8 cellular contexts compared by ENCODE assay signal in the genomic region with DNA sequence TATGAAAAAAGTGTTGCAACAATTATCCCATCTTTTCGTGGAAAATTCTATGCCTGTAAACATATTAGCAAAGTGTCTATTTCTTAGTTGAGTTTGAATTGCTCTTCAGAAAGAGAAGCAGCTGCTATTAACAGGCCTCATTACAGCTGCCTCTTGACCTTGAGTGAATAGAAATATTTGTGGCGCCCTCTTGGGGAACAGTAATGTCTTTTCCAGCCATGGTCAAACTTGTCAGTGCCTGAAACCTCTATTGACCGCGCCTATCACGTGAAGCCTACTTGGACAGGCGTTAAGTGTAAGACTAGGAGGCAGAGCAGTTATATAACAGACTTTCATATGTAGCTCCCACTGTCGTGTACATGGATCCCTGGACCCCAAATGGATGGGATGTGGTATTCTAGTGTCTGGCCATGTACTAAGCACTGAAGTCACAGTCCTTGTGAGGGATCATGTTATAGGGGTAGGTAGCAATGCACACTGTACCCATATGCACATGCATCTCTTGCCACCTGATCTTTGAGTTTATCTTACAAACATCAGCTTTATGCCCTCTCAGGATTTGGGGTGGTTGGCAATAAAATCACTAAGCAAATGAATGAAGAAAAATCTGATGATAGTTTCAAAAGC.
DNase-seq lines count a peak whose midpoint lies in the region; ATAC-seq, FAIRE-seq and TF ChIP-seq lines count a peak whose summit lies in the region.

No MANE protein-coding gene starts in this region.

- no peak overlapping the region for H3K4me3 ChIP-seq in epithelial cell of proximal tubule (ENCODE audit: low read depth, low read length)
- no peak overlapping the region for H3K4me3 ChIP-seq in osteoblast (ENCODE audit: insufficient read depth, low read length)

- H3K27me3 ChIP-seq in osteoblast (ENCODE audit: insufficient read depth, low read length), result no peaks in the 10 kb centered on the region

- TF ChIP-seq CTCF in D721Med (IDR thresholded peaks at IDR 0.05; ENCODE audit: insufficient read depth, missing control alignments) (peak; percentile 53), epithelial cell of proximal tubule (conservative IDR thresholded peaks at IDR 0.05; ENCODE audit: low read depth, low read length) (peak; percentile 65), osteoblast (IDR thresholded peaks at IDR 0.05; ENCODE audit: extremely low read depth, low read depth, low read length) (peak; percentile 56)

- ATAC-seq in GM19372 (IDR thresholded peaks at IDR 0.05; ENCODE audit: low read depth, unreplicated experiment) (peak; percentile 99), HG03439 (IDR thresholded peaks at IDR 0.05; ENCODE audit: unreplicated experiment) (peak; percentile 70), T-helper 17 cell (no peak)

- H4K20me1 ChIP-seq in osteoblast (ENCODE audit: insufficient read depth, low read length), result no peaks in the 10 kb centered on the region

- H3K27ac ChIP-seq in osteoblast (ENCODE audit: low read depth, low read length), result no peak overlapping the region

- H3K4me1 Mint-ChIP-seq in T-helper 17 cell, result peaks cover 7% of the 10 kb centered on the region

- no peaks in the 10 kb centered on the region for H3K79me2 ChIP-seq in osteoblast (ENCODE audit: insufficient read depth, low read length)

- H3K36me3 ChIP-seq in osteoblast (ENCODE audit: insufficient read depth, low read length), result no peaks in the 10 kb centered on the region

- H3K27me3 Mint-ChIP-seq in T-helper 17 cell, result no peaks in the 10 kb centered on the region

- FAIRE-seq in D721Med (lab: Jason Lieb, UNC), result peak; percentile 100

- no peak overlapping the region for H3K4me3 Mint-ChIP-seq in T-helper 17 cell

- H2AFZ ChIP-seq in osteoblast (ENCODE audit: low read length), result peak overlapping the region; percentile 51

- H3K4me1 ChIP-seq in osteoblast (ENCODE audit: insufficient read depth, low read length), result no peaks in the 10 kb centered on the region

- H3K9me3 ChIP-seq in osteoblast (ENCODE audit: low read depth, low read length) (no peaks in the 10 kb centered on the region), T-helper 17 cell (ENCODE audit: control insufficient read depth, low read length, poor library complexity, severe bottlenecking) (no peaks in the 10 kb centered on the region)

- H3K36me3 Mint-ChIP-seq in T-helper 17 cell (ENCODE audit: low read depth), result peaks cover 2% of the 10 kb centered on the region

- H3K4me2 ChIP-seq in osteoblast (ENCODE audit: insufficient read depth, low read length), result peak overlapping the region; percentile 19

- no peak for DNase-seq in D721Med (ENCODE audit: insufficient read length, low spot score)
- DNase-seq in NCI-H82 treated with DMSO at 0.1 percent for 48 hours (lab: John Stamatoyannopoulos, UW; ENCODE audit: unreplicated experiment), result peak; percentile 1
- DNase-seq in epithelial cell of proximal tubule (ENCODE audit: low read depth), result no peak
- no peak for DNase-seq in osteoblast (ENCODE audit: insufficient read length, low spot score, missing footprints)
- DNase-seq in T-helper 17 cell, result no peak
- no peak for DNase-seq in ureter (ENCODE audit: low spot score)

- H3K27ac Mint-ChIP-seq in T-helper 17 cell, result no peak overlapping the region
